ENCODE assay signal across 10 cellular contexts in the genomic region with DNA sequence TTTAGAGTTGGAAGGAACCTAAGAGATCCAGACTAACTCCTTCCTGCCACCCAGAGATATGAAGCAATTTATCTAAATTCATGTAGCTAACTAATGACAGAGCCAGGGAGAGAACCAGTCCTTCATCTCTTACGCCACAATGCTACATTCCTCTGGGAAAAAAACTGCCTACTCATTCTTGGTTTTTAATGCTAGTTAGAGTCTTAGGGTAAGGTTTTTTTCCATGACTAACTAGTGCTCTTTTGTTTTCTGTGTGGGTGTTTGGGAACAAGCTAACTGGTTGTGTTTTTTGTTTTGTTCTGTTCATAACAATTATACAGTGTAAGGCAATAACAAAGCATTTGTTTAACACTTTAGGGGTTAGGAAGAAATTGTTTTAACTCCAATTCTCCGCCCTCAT. TPM values are rescaled to one million over a fixed set of nuclear protein-coding genes. Genes with fewer than 3 reads are reported as not detected.
DNase-seq lines count a peak whose midpoint lies in the region; ATAC-seq and TF ChIP-seq lines count a peak whose summit lies in the region.
"Had no signal": no experiment of that assay in that cellular context is flagged by ENCODE, and none has a peak within 500 bp of the region (broad histone marks: within the 10 kb centered on the region; RNA-seq: fewer than 3 reads in every experiment).

No MANE protein-coding gene starts in this region.

- H3K4me2 ChIP-seq in smooth muscle cell = peak overlapping the region; percentile 71

- TF ChIP-seq CTCF in smooth muscle cell (IDR thresholded peaks at IDR 0.05; ENCODE audit: borderline replicate concordance, insufficient read depth, poor library complexity, severe bottlenecking) = no peak

- peak overlapping the region; percentile 77 for H3K9ac ChIP-seq in smooth muscle cell (ENCODE audit: low read depth)

- intact Hi-C loops in left ventricle myocardium superior (cut with micrococcal nuclease) = no loop called here
- intact Hi-C loops in posterior vena cava (cut with DNase I) = no loop called here

- H3K36me3 ChIP-seq in smooth muscle cell (ENCODE audit: low read depth) = no peaks in the 10 kb centered on the region

- H3K27ac ChIP-seq in smooth muscle cell (ENCODE audit: low read depth) = peak overlapping the region; percentile 95

- peaks cover 42% of the 10 kb centered on the region for H3K4me1 ChIP-seq in smooth muscle cell (ENCODE audit: low read depth)

- peaks cover 13% of the 10 kb centered on the region for H3F3A ChIP-seq in smooth muscle cell (ENCODE audit: low read depth)

- DNase-seq in HS-27A (ENCODE audit: low read depth) (peak; percentile 35), astrocyte of the hippocampus (ENCODE audit: low read depth, low spot score) (peak; percentile 88), left ventricle myocardium superior (no peak), smooth muscle cell (lab: John Stamatoyannopoulos, UW; ENCODE audit: unreplicated experiment) (no peak), posterior vena cava (ENCODE audit: low spot score) (no peak)
- DNase-seq: activated naive CD8-positive, alpha-beta T cell treated with anti-CD3 and anti-CD28 coated beads, Interleukin-2, amount 10 ng/mL, durations not matched to agents 7 days and 5 days; NCI-H446 treated with DMSO at 0.1 percent for 48 hours had no signal

- peaks cover 13% of the 10 kb centered on the region for H3K79me2 ChIP-seq in smooth muscle cell (ENCODE audit: low read depth)

- no peak overlapping the region for H2AFZ ChIP-seq in smooth muscle cell (ENCODE audit: low read depth)

- ATAC-seq in left ventricle myocardium superior (peak; percentile 68), GM18858 (IDR thresholded peaks at IDR 0.05; ENCODE audit: unreplicated experiment) (no peak), GM18868 (IDR thresholded peaks at IDR 0.05; ENCODE audit: unreplicated experiment) (no peak), GM19395 (IDR thresholded peaks at IDR 0.05; ENCODE audit: unreplicated experiment) (no peak)

- H3K9me3 ChIP-seq in smooth muscle cell (replicated peaks; ENCODE audit: low read depth) = no peaks in the 10 kb centered on the region

- no peaks in the 10 kb centered on the region for H4K20me1 ChIP-seq in smooth muscle cell (ENCODE audit: low read depth)

- WGBS in smooth muscle cell (ENCODE audit: low lambda C conversion rate) = 35% methylated on average over 2 of the region's 2 CpGs

- H3K4me3 ChIP-seq in smooth muscle cell = no peak overlapping the region

- H3K27me3 ChIP-seq in smooth muscle cell (ENCODE audit: low read depth) = no peaks in the 10 kb centered on the region

RNA-seq across cellular contexts. Expression of a gene that starts 52.4 kb away (rescaled TPM):
- total RNA-seq in left ventricle myocardium superior (14.3 TPM), smooth muscle cell (22.2 and 27.8 TPM in 2 replicates), posterior vena cava (10 to 100 TPM; 34.1 to 41.6 TPM)
- 10.0 and 14.0 TPM in 2 replicates for polyA plus RNA-seq in smooth muscle cell

Comparison
In these comparisons a context has a peak if more than half of its experiments do, and no peak if none do; other contexts are left out.
1. DNase-seq: peak in HS-27A (single experiment) and astrocyte of the hippocampus (single experiment); none in left ventricle myocardium superior (single experiment), smooth muscle cell (single experiment) and posterior vena cava (single experiment).